11 cellular contexts compared by ENCODE assay signal in the genomic region with DNA sequence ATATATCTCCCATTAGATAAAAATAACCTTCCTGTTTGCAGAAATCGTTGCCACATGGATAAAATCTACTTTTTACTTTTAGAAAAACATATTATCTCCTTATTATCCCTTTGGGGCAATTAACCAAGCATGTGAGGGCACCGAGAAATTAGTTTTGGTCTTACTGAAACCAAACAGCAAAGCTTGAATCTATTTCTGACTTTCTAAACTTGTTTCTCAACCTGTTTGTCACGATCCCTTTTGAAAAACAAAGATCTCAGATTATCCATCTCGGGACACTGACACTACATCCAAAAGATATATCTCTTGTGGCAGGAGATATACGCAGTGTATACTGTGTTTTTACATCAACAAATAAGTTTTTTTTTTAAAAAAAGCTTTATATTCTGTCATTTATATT. TPM values are rescaled to one million over a fixed set of nuclear protein-coding genes. Genes with fewer than 3 reads are reported as not detected.
DNase-seq lines count a peak whose midpoint lies in the region; ATAC-seq, FAIRE-seq and TF ChIP-seq lines count a peak whose summit lies in the region.
"Had no signal": no experiment of that assay in that cellular context is flagged by ENCODE, and none has a peak within 500 bp of the region (broad histone marks: within the 10 kb centered on the region; RNA-seq: fewer than 3 reads in every experiment).

No MANE protein-coding gene starts in this region.

- peak overlapping the region in 1 of 4 donors; percentile 91 for H3K4me3 ChIP-seq in tibial nerve

- FAIRE-seq in H54 (lab: Jason Lieb, UNC) = no peak

- ATAC-seq in activated T-helper 17 cell treated with anti-CD3 and anti-CD28 coated beads, Interleukin-2, amount 50 U/mL, for 72 hours (replicated peaks) = no peak
- no peak for ATAC-seq in GM18520 (IDR thresholded peaks at IDR 0.05; ENCODE audit: unreplicated experiment)

- no peak for TF ChIP-seq EP300 in tibial nerve (IDR thresholded peaks at IDR 0.05)

- TF ChIP-seq CTCF in tibial nerve (IDR thresholded peaks at IDR 0.05) = no peak

- H3K4me1 ChIP-seq in tibial nerve = peaks cover 0 to 73% (median 34%) of the 10 kb centered on the region in 4 donors

- H3K36me3 Mint-ChIP-seq in activated naive CD4-positive, alpha-beta T cell treated with anti-CD3 and anti-CD28 coated beads, Interleukin-2, amount 50 U/mL, for 24 hours = peaks cover 19% of the 10 kb centered on the region
- H3K36me3 Mint-ChIP-seq in activated T-helper 17 cell treated with anti-CD3 and anti-CD28 coated beads, Interleukin-2, amount 50 U/mL, for 72 hours (ENCODE audit: low read depth) = peaks cover 73% of the 10 kb centered on the region
- peaks cover 10 to 19% (median 12%) of the 10 kb centered on the region in 3 donors for H3K36me3 Mint-ChIP-seq in immature natural killer cell

- H3K27me3 Mint-ChIP-seq in activated naive CD4-positive, alpha-beta T cell treated with anti-CD3 and anti-CD28 coated beads, Interleukin-2, amount 50 U/mL, for 24 hours = no peaks in the 10 kb centered on the region
- H3K27me3 Mint-ChIP-seq in activated T-helper 17 cell treated with anti-CD3 and anti-CD28 coated beads, Interleukin-2, amount 50 U/mL, for 72 hours = no peaks in the 10 kb centered on the region
- H3K27me3 Mint-ChIP-seq in immature natural killer cell (ENCODE audit: low read depth in 3 of 3) = peaks cover 6 to 12% (median 7%) of the 10 kb centered on the region in 3 donors

- H3K27ac ChIP-seq in tibial nerve = peak overlapping the region in 3 of 4 donors; percentile 24 to 98 (median 42)

- no peaks in the 10 kb centered on the region for H3K27me3 ChIP-seq in tibial nerve

- no peaks in the 10 kb centered on the region for H3K9me3 Mint-ChIP-seq in activated naive CD4-positive, alpha-beta T cell treated with anti-CD3 and anti-CD28 coated beads, Interleukin-2, amount 50 U/mL, for 24 hours
- H3K9me3 Mint-ChIP-seq in activated T-helper 17 cell treated with anti-CD3 and anti-CD28 coated beads, Interleukin-2, amount 50 U/mL, for 72 hours = no peaks in the 10 kb centered on the region
- H3K9me3 Mint-ChIP-seq in immature natural killer cell = no peaks in the 10 kb centered on the region

- H3K36me3 ChIP-seq in tibial nerve = no peaks in the 10 kb centered on the region

- H3K4me1 Mint-ChIP-seq in activated naive CD4-positive, alpha-beta T cell treated with anti-CD3 and anti-CD28 coated beads, Interleukin-2, amount 50 U/mL, for 24 hours = peaks cover 68% of the 10 kb centered on the region
- peaks cover 27% of the 10 kb centered on the region for H3K4me1 Mint-ChIP-seq in activated T-helper 17 cell treated with anti-CD3 and anti-CD28 coated beads, Interleukin-2, amount 50 U/mL, for 72 hours
- peaks cover 67 to 82% of the 10 kb centered on the region in 2 donors for H3K4me1 Mint-ChIP-seq in immature natural killer cell

- TF ChIP-seq POLR2A in tibial nerve (IDR thresholded peaks at IDR 0.05) (no peak), H54 (IDR thresholded peaks at IDR 0.05; ENCODE audit: low read depth, low read length) (no peak)

- no peaks in the 10 kb centered on the region for H3K9me3 ChIP-seq in tibial nerve

- H3K27ac Mint-ChIP-seq in activated naive CD4-positive, alpha-beta T cell treated with anti-CD3 and anti-CD28 coated beads, Interleukin-2, amount 50 U/mL, for 24 hours = peak overlapping the region; percentile 88
- peak overlapping the region; percentile 99 for H3K27ac Mint-ChIP-seq in activated T-helper 17 cell treated with anti-CD3 and anti-CD28 coated beads, Interleukin-2, amount 50 U/mL, for 72 hours
- peak overlapping the region; percentile 32 to 98 (median 80) for H3K27ac Mint-ChIP-seq in immature natural killer cell

- DNase-seq in activated naive CD4-positive, alpha-beta T cell (lab: John Stamatoyannopoulos, UW) = no peak
- DNase-seq in immature natural killer cell = no peak
- no peak for DNase-seq in tibial nerve (ENCODE audit: low spot score in 2 of 2)
- DNase-seq in H54 (ENCODE audit: insufficient read length, low spot score) = no peak
- no peak for DNase-seq in GOT3 (lab: John Stamatoyannopoulos, UW)
- DNase-seq: cerebellar nuclear complex, COR-L47, midbrain had no signal

- peak overlapping the region; percentile 87 for H3K4me3 Mint-ChIP-seq in activated naive CD4-positive, alpha-beta T cell treated with anti-CD3 and anti-CD28 coated beads, Interleukin-2, amount 50 U/mL, for 24 hours
- peak overlapping the region; percentile 95 for H3K4me3 Mint-ChIP-seq in activated T-helper 17 cell treated with anti-CD3 and anti-CD28 coated beads, Interleukin-2, amount 50 U/mL, for 72 hours
- H3K4me3 Mint-ChIP-seq in immature natural killer cell = peak overlapping the region; percentile 64 to 99 (median 74)

- 50 to 51% methylated on average over 5 of the region's 5 CpGs for WGBS in tibial nerve, 2 donors

RNA-seq across cellular contexts. Expression of a gene that starts 2.3 kb away (rescaled TPM):
- 10 to 100 TPM; 42.7 to 79.0 TPM for total RNA-seq in activated T-helper 17 cell treated with anti-CD3 and anti-CD28 coated beads, Interleukin-2, amount 50 U/mL, for 72 hours
- 10 to 100 TPM; 16.1 to 34.4 (median 18.0) TPM for polyA plus RNA-seq in immature natural killer cell
- total RNA-seq in tibial nerve = 10 to 100 TPM; 25.7 to 49.6 (median 37.8) TPM
